ENCODE assay signal across 14 cellular contexts in genomic region chr6:6588924-6589696, GRCh38. TPM values are rescaled to one million over a fixed set of nuclear protein-coding genes. Genes with fewer than 3 reads are reported as not detected.
DNase-seq lines count a peak whose midpoint lies in the region; ATAC-seq, FAIRE-seq and TF ChIP-seq lines count a peak whose summit lies in the region.
"Had no signal": no experiment of that assay in that cellular context is flagged by ENCODE, and none has a peak within 500 bp of the region (broad histone marks: within the 10 kb centered on the region; RNA-seq: fewer than 3 reads in every experiment).

No MANE protein-coding gene starts in this region.

- intact Hi-C loops in activated CD8-positive, alpha-beta T cell treated with anti-CD3 and anti-CD28 coated beads for 36 hours (cut with micrococcal nuclease), result no loop called here

- H3K36me3 ChIP-seq in BLaER1 treated with 17β-estradiol and CSF1 and Interleukin-3, amounts not matched to agents 10 nM and 100 nM, result peaks cover 0 to 9% (median 0%) of the 10 kb centered on the region in 11 experiments; a peak in 4 of 22 replicates
- H3K36me3 ChIP-seq: SJSA1 had no signal

- ATAC-seq in GM18867 (IDR thresholded peaks at IDR 0.05; ENCODE audit: unreplicated experiment) (peak; percentile 26), memory B cell (ENCODE audit: low read depth) (peak; percentile 23), HG02588 (IDR thresholded peaks at IDR 0.05; ENCODE audit: unreplicated experiment) (no peak)
- ATAC-seq in activated CD8-positive, alpha-beta T cell treated with anti-CD3 and anti-CD28 coated beads for 36 hours, result peak; percentile 28

- peak; percentile 41 for DNase-seq in activated CD8-positive, alpha-beta T cell treated with anti-CD3 and anti-CD28 coated beads for 36 hours
- DNase-seq in memory B cell (ENCODE audit: low spot score in 2 of 2), result peak in 1 of 2 donors; percentile 31
- DNase-seq in frontal cortex (ENCODE audit: low spot score in 2 of 2), result no peak
- no peak for DNase-seq in GM10248 (ENCODE audit: extremely low spot score)
- no peak for DNase-seq in stimulated activated CD4-positive, alpha-beta T cell treated with anti-CD3 and anti-CD28 coated beads, Interleukin-4, amount 100 ng/mL, for 4 hours
- DNase-seq: activated CD8-positive, alpha-beta memory T cell treated with anti-CD3 and anti-CD28 coated beads, Interleukin-2, amount 50 U/mL, for 48 hours; H7; NCI-H187 had no signal

- FAIRE-seq in frontal cortex (lab: Jason Lieb, UNC), result no peak

- peak overlapping the region; percentile 74 for H3K27ac Mint-ChIP-seq in activated CD8-positive, alpha-beta T cell treated with anti-CD3 and anti-CD28 coated beads for 36 hours
- peak overlapping the region; percentile 95 for H3K27ac Mint-ChIP-seq in memory B cell

- H3K27me3 ChIP-seq in BLaER1 treated with 17β-estradiol and CSF1 and Interleukin-3, amounts not matched to agents 10 nM and 100 nM, result no peaks in the 10 kb centered on the region
- H3K27me3 ChIP-seq: SJSA1 had no signal

- H3K4me1 Mint-ChIP-seq in activated CD8-positive, alpha-beta T cell treated with anti-CD3 and anti-CD28 coated beads for 36 hours (ENCODE audit: low read depth), result peaks cover 46% of the 10 kb centered on the region
- H3K4me1 Mint-ChIP-seq in memory B cell, result peaks cover 74% of the 10 kb centered on the region

- TF ChIP-seq CTCF in activated CD8-positive, alpha-beta T cell treated with anti-CD3 and anti-CD28 coated beads for 36 hours (IDR thresholded peaks at IDR 0.05), result no peak
- no peak for TF ChIP-seq CTCF in GM10248 (IDR thresholded peaks at IDR 0.05; ENCODE audit: control extremely low read depth, extremely low read depth, low read depth, missing control alignments)

- H3K4me1 ChIP-seq in BLaER1 treated with 17β-estradiol and CSF1 and Interleukin-3, amounts not matched to agents 10 nM and 100 nM, result peaks cover 83 to 98% (median 88%) of the 10 kb centered on the region in 10 experiments
- H3K4me1 ChIP-seq: SJSA1 had no signal

- peak overlapping the region; percentile 45 to 73 (median 60) for H3K4me3 ChIP-seq in BLaER1 treated with 17β-estradiol and CSF1 and Interleukin-3, amounts not matched to agents 10 nM and 100 nM
- H3K4me3 ChIP-seq: SJSA1 had no signal

- CTCF ChIA-PET in activated CD8-positive, alpha-beta T cell treated with anti-CD3 and anti-CD28 coated beads for 36 hours (lab: Charles Lee), result no interaction called here
- CTCF ChIA-PET in GM10248 (lab: Yijun Ruan, JAX), result interaction anchor here (0.8 to 4.0 kb wide), 7 partner anchors 13 to 686 kb away, joined by 3 to 19 read pairs (median 3); no protein-coding TSS in a partner anchor

- H3K9ac ChIP-seq in BLaER1 treated with 17β-estradiol and CSF1 and Interleukin-3, amounts not matched to agents 10 nM and 100 nM, result peak overlapping the region; percentile 70 to 95 (median 82)

- POLR2A ChIA-PET in activated CD8-positive, alpha-beta T cell treated with anti-CD3 and anti-CD28 coated beads for 36 hours (lab: Charles Lee), result interaction anchor here (0.5 to 1.0 kb wide), 4 partner anchors 8 to 73 kb away, joined by 3 to 6 read pairs (median 4); no protein-coding TSS in a partner anchor
- POLR2A ChIA-PET in GM10248 (lab: Yijun Ruan, JAX), result interaction anchor here (0.7 to 0.8 kb wide), 3 partner anchors 67 to 664 kb away, joined by 3 to 11 read pairs (median 7); no protein-coding TSS in a partner anchor

- H3K4me3 Mint-ChIP-seq in activated CD8-positive, alpha-beta T cell treated with anti-CD3 and anti-CD28 coated beads for 36 hours, result peak overlapping the region; percentile 61
- H3K4me3 Mint-ChIP-seq in memory B cell, result peak overlapping the region; percentile 98

- H3K9me3 Mint-ChIP-seq in activated CD8-positive, alpha-beta T cell treated with anti-CD3 and anti-CD28 coated beads for 36 hours, result no peaks in the 10 kb centered on the region
- H3K9me3 Mint-ChIP-seq in memory B cell, result no peaks in the 10 kb centered on the region

- H3K4me2 ChIP-seq in BLaER1 treated with 17β-estradiol and CSF1 and Interleukin-3, amounts not matched to agents 10 nM and 100 nM, result peak overlapping the region; percentile 80 to 99 (median 90)

- no peaks in the 10 kb centered on the region for H4K20me1 ChIP-seq in BLaER1 treated with 17β-estradiol and CSF1 and Interleukin-3, amounts not matched to agents 10 nM and 100 nM

- H3K27ac ChIP-seq in BLaER1 treated with 17β-estradiol and CSF1 and Interleukin-3, amounts not matched to agents 10 nM and 100 nM, result peak overlapping the region; percentile 90 to 100 (median 96)
- H3K27ac ChIP-seq: C4-2B, SJSA1 had no signal

- peaks cover 0 to 7% (median 0%) of the 10 kb centered on the region in 11 experiments; a peak in 7 of 22 replicates for H3K9me3 ChIP-seq in BLaER1 treated with 17β-estradiol and CSF1 and Interleukin-3, amounts not matched to agents 10 nM and 100 nM (replicated peaks in 1 of 11)
- H3K9me3 ChIP-seq: SJSA1 had no signal

- no peaks in the 10 kb centered on the region for H3K36me3 Mint-ChIP-seq in activated CD8-positive, alpha-beta T cell treated with anti-CD3 and anti-CD28 coated beads for 36 hours (ENCODE audit: low read depth)
- peaks cover 15% of the 10 kb centered on the region for H3K36me3 Mint-ChIP-seq in memory B cell

- no peaks in the 10 kb centered on the region for H3K27me3 Mint-ChIP-seq in activated CD8-positive, alpha-beta T cell treated with anti-CD3 and anti-CD28 coated beads for 36 hours
- no peaks in the 10 kb centered on the region for H3K27me3 Mint-ChIP-seq in memory B cell

RNA-seq across cellular contexts. Expression of gene LY86, which starts 0.6 kb away (rescaled TPM):
- under 1 TPM in 1 of 2 experiments, not detected in 1; 0.32 TPM for total RNA-seq in activated CD8-positive, alpha-beta T cell treated with anti-CD3 and anti-CD28 coated beads for 36 hours
- 2.9 TPM for total RNA-seq in frontal cortex
- total RNA-seq: dermis microvascular lymphatic vessel endothelial cell, H7, SJSA1 had no signal
